ENCODE assay signal across 8 cellular contexts in the genomic region with DNA sequence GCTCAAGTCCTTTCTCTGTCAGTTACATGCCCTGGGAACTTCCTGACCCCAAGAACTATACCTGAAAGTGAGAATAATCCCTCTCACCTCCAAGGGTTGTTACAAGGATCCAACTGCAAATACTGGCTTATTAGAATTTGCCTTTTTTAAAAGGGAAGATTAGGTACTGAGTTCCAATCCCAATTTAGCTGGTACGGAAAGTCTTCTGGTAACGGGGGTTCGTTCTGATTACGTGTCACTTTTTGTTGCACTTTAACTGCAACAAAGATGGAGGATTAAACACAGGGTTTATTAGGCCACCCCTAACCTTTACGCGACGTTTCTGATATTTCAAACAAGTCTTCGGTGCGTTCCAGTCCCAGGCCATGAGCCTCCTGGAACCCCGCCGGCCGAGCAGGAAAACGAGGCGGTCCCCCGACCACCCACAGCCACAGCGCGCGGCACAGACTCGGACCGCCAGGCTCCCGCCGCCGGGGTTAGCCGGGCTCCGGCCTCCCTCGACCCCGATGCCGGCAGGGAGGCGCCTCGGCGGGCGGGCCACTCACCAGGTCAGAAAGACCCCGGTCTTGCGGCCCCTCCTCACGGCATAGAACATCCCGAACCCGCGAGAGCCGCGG. TPM values are rescaled to one million over a fixed set of nuclear protein-coding genes. Genes with fewer than 3 reads are reported as not detected.
A peak's percentile ranks its signal among the peaks of the same experiment; 100 is the strongest.
DNase-seq lines count a peak whose midpoint lies in the region; ATAC-seq and TF ChIP-seq lines count a peak whose summit lies in the region.

No MANE protein-coding gene starts in this region.

- no peaks in the 10 kb centered on the region for H3K9me3 ChIP-seq in skeletal muscle satellite cell (replicated peaks; ENCODE audit: low read length)

- CTCF ChIA-PET in activated CD4-positive, alpha-beta T cell treated with anti-CD3 and anti-CD28 coated beads for 36 hours (lab: Charles Lee): interaction anchor here (0.8 to 1.3 kb wide), 6 partner anchors 16 to 115 kb away, joined by 3 to 5 read pairs (median 3); no protein-coding TSS in a partner anchor

- POLR2A ChIA-PET in activated CD4-positive, alpha-beta T cell treated with anti-CD3 and anti-CD28 coated beads for 36 hours (lab: Charles Lee): interaction anchor here (0.6 to 2.0 kb wide), 8 partner anchors 18 to 180 kb away, joined by 3 to 22 read pairs (median 6); a partner anchor contains a TSS

- peak overlapping the region; percentile 96 for H3K27ac Mint-ChIP-seq in activated CD4-positive, alpha-beta T cell treated with anti-CD3 and anti-CD28 coated beads for 36 hours
- H3K27ac Mint-ChIP-seq in T-helper 2 cell treated with Interferon-gamma antibody and Interleukin-4, amounts not matched to agents 5 μg/mL and 100 μg/mL, for 36 hours: peak overlapping the region; percentile 97
- H3K27ac Mint-ChIP-seq in glutamatergic neuron (ENCODE audit: unreplicated experiment): peak overlapping the region; percentile 89

- no peak for DNase-seq in activated CD4-positive, alpha-beta T cell treated with anti-CD3 and anti-CD28 coated beads for 36 hours
- no peak for DNase-seq in activated CD4-positive, alpha-beta T cell treated with anti-CD3 and anti-CD28 coated beads for 48 hours
- no peak for DNase-seq in T-helper 2 cell treated with Interferon-gamma antibody and Interleukin-4, amounts not matched to agents 5 μg/mL and 100 μg/mL, for 36 hours (ENCODE audit: low spot score)
- DNase-seq in glutamatergic neuron (no peak), AML-193 (lab: John Stamatoyannopoulos, UW) (no peak), NCI-H187 treated with DMSO at 0.1 percent for 48 hours (lab: John Stamatoyannopoulos, UW) (no peak)

- TF ChIP-seq CTCF in glutamatergic neuron (IDR thresholded peaks at IDR 0.05; ENCODE audit: partially characterized antibody, unreplicated experiment): no peak

- H3K36me3 Mint-ChIP-seq in activated CD4-positive, alpha-beta T cell treated with anti-CD3 and anti-CD28 coated beads for 36 hours (ENCODE audit: low read depth): peaks cover 53% of the 10 kb centered on the region
- H3K36me3 Mint-ChIP-seq in T-helper 2 cell treated with Interferon-gamma antibody and Interleukin-4, amounts not matched to agents 5 μg/mL and 100 μg/mL, for 36 hours (ENCODE audit: low read depth): peaks cover 33% of the 10 kb centered on the region
- H3K36me3 Mint-ChIP-seq in glutamatergic neuron (ENCODE audit: unreplicated experiment): no peaks in the 10 kb centered on the region

- ATAC-seq in activated CD4-positive, alpha-beta T cell treated with anti-CD3 and anti-CD28 coated beads for 36 hours: peak; percentile 12
- ATAC-seq in HG03025 (IDR thresholded peaks at IDR 0.05; ENCODE audit: low FRiP score, unreplicated experiment): peak; percentile 38

- intact Hi-C loops in activated CD4-positive, alpha-beta T cell treated with anti-CD3 and anti-CD28 coated beads for 36 hours (cut with DNase I, micrococcal nuclease): loop anchor here (1.0 kb wide), 7 partner anchors 11 to 944 kb away; a partner anchor contains a TSS

- peak overlapping the region; percentile 86 for H3K4me2 ChIP-seq in skeletal muscle satellite cell (ENCODE audit: low read length)

- H3K4me3 ChIP-seq in skeletal muscle satellite cell (ENCODE audit: low read length): peak overlapping the region; percentile 89

- no peaks in the 10 kb centered on the region for H3K27me3 Mint-ChIP-seq in activated CD4-positive, alpha-beta T cell treated with anti-CD3 and anti-CD28 coated beads for 36 hours
- no peaks in the 10 kb centered on the region for H3K27me3 Mint-ChIP-seq in T-helper 2 cell treated with Interferon-gamma antibody and Interleukin-4, amounts not matched to agents 5 μg/mL and 100 μg/mL, for 36 hours (ENCODE audit: low read depth)
- H3K27me3 Mint-ChIP-seq in glutamatergic neuron (ENCODE audit: unreplicated experiment): peaks cover 3% of the 10 kb centered on the region

- no peaks in the 10 kb centered on the region for H3K27me3 ChIP-seq in skeletal muscle satellite cell (ENCODE audit: control insufficient read depth, insufficient read depth, low read length)

- peaks cover 14% of the 10 kb centered on the region for H3K4me1 ChIP-seq in skeletal muscle satellite cell (ENCODE audit: control insufficient read depth, insufficient read depth, low read length)

- H3K9me3 Mint-ChIP-seq in activated CD4-positive, alpha-beta T cell treated with anti-CD3 and anti-CD28 coated beads for 36 hours (ENCODE audit: low read depth): no peaks in the 10 kb centered on the region
- H3K9me3 Mint-ChIP-seq in T-helper 2 cell treated with Interferon-gamma antibody and Interleukin-4, amounts not matched to agents 5 μg/mL and 100 μg/mL, for 36 hours: no peaks in the 10 kb centered on the region
- H3K9me3 Mint-ChIP-seq in glutamatergic neuron (ENCODE audit: unreplicated experiment): peaks cover 6% of the 10 kb centered on the region

- H3K36me3 ChIP-seq in skeletal muscle satellite cell (ENCODE audit: insufficient read depth, low read length): peaks cover 36% of the 10 kb centered on the region

- H3K9ac ChIP-seq in skeletal muscle satellite cell (ENCODE audit: low read depth, low read length): peak overlapping the region; percentile 98

- H3K4me3 Mint-ChIP-seq in activated CD4-positive, alpha-beta T cell treated with anti-CD3 and anti-CD28 coated beads for 36 hours: peak overlapping the region; percentile 91
- peak overlapping the region; percentile 88 for H3K4me3 Mint-ChIP-seq in T-helper 2 cell treated with Interferon-gamma antibody and Interleukin-4, amounts not matched to agents 5 μg/mL and 100 μg/mL, for 36 hours
- peak overlapping the region; percentile 92 for H3K4me3 Mint-ChIP-seq in glutamatergic neuron (ENCODE audit: unreplicated experiment)

- peaks cover 34% of the 10 kb centered on the region for H3K4me1 Mint-ChIP-seq in activated CD4-positive, alpha-beta T cell treated with anti-CD3 and anti-CD28 coated beads for 36 hours
- H3K4me1 Mint-ChIP-seq in T-helper 2 cell treated with Interferon-gamma antibody and Interleukin-4, amounts not matched to agents 5 μg/mL and 100 μg/mL, for 36 hours (ENCODE audit: low read depth): peaks cover 21% of the 10 kb centered on the region
- peaks cover 8% of the 10 kb centered on the region for H3K4me1 Mint-ChIP-seq in glutamatergic neuron (ENCODE audit: low read depth, unreplicated experiment)

RNA-seq across cellular contexts. Expression of a gene that starts 0.4 kb away (rescaled TPM):
- total RNA-seq in activated CD4-positive, alpha-beta T cell treated with anti-CD3 and anti-CD28 coated beads for 36 hours: 10 to 100 TPM; 14.6 to 24.0 TPM
- total RNA-seq in glutamatergic neuron (ENCODE audit: unreplicated experiment): 34.6 TPM
- total RNA-seq in skeletal muscle satellite cell (2012; rRNA removed): 35.8 and 46.1 TPM in 2 replicates

RNA-seq across cellular contexts. Expression of a gene that starts 17.4 kb away (rescaled TPM):
- 1,000 to 10,000 TPM; 1,481 to 1,840 TPM for total RNA-seq in activated CD4-positive, alpha-beta T cell treated with anti-CD3 and anti-CD28 coated beads for 36 hours
- 729 TPM for total RNA-seq in glutamatergic neuron (ENCODE audit: unreplicated experiment)
- total RNA-seq in skeletal muscle satellite cell (2012; rRNA removed): 1,975 and 2,588 TPM in 2 replicates

RNA-seq across cellular contexts. Expression of a gene that starts 37.2 kb away (rescaled TPM):
- under 1 TPM; 0.18 to 0.37 TPM for total RNA-seq in activated CD4-positive, alpha-beta T cell treated with anti-CD3 and anti-CD28 coated beads for 36 hours
- total RNA-seq in glutamatergic neuron (ENCODE audit: unreplicated experiment): not detected
- not detected in 2 replicates for total RNA-seq in skeletal muscle satellite cell (2012; rRNA removed)

RNA-seq across cellular contexts. Expression of a gene that starts 38.4 kb away (rescaled TPM):
- 10 to 100 TPM; 32.3 to 33.3 TPM for total RNA-seq in activated CD4-positive, alpha-beta T cell treated with anti-CD3 and anti-CD28 coated beads for 36 hours
- 16.0 TPM for total RNA-seq in glutamatergic neuron (ENCODE audit: unreplicated experiment)
- 45.7 and 51.0 TPM in 2 replicates for total RNA-seq in skeletal muscle satellite cell (2012; rRNA removed)
